Comparison of ENCODE assay signal across 8 cellular contexts in genomic region chr14:60514378-60515243, GRCh38. TPM values are rescaled to one million over a fixed set of nuclear protein-coding genes. Genes with fewer than 3 reads are reported as not detected.
A peak's percentile ranks its signal among the peaks of the same experiment; 100 is the strongest.
DNase-seq lines count a peak whose midpoint lies in the region; ATAC-seq and TF ChIP-seq lines count a peak whose summit lies in the region.

No MANE protein-coding gene starts in this region.

- H3K23me2 ChIP-seq in H9 (ENCODE audit: insufficient read length, low read depth, low read length, poor library complexity, severe bottlenecking) = peaks cover 14% of the 10 kb centered on the region

- H3K4ac ChIP-seq in H9 (ENCODE audit: low read depth, low read length) = no peak overlapping the region

- no peak overlapping the region for H4K5ac ChIP-seq in H9 (ENCODE audit: insufficient read length, low read depth, low read length)

- H3K27ac Mint-ChIP-seq in H9 (no peak overlapping the region), naive B cell (peak overlapping the region in 2 of 6 donors; percentile 31 to 75)
- H3K27ac Mint-ChIP-seq in dendritic cell treated with granulocyte-macrophage colony-stimulating factor and Interleukin-4, amounts not matched to agents 40 ng/mL and 50 ng/mL, for 4 days = no peak overlapping the region

- no peaks in the 10 kb centered on the region for H3K9me3 ChIP-seq in H9 (ENCODE audit: control insufficient read depth, low read depth, low read length)

- H3K4me1 Mint-ChIP-seq in H9 (peaks cover 29 to 39% of the 10 kb centered on the region in 2 experiments), naive B cell (peaks cover 13 to 25% (median 21%) of the 10 kb centered on the region in 3 donors)
- peaks cover 21% of the 10 kb centered on the region for H3K4me1 Mint-ChIP-seq in dendritic cell treated with granulocyte-macrophage colony-stimulating factor and Interleukin-4, amounts not matched to agents 40 ng/mL and 50 ng/mL, for 4 days (ENCODE audit: low read depth)

- H3T11ph ChIP-seq in H9 (ENCODE audit: low read length) = no peak overlapping the region

- H3K27ac ChIP-seq in H9 (ENCODE audit: insufficient read length, low read depth, low read length) = no peak overlapping the region

- no CpG with 5 or more reads among the region's 70 CpGs for WGBS in H9 (ENCODE audit: extremely low coverage, insufficient read length, low lambda C conversion rate)

- no peak overlapping the region for H2BK20ac ChIP-seq in H9 (ENCODE audit: low read depth, low read length, poor library complexity, severe bottlenecking)

- H3K36me3 Mint-ChIP-seq in H9 (ENCODE audit: insufficient read depth in 1 of 3, low read depth in 3 of 3) = no peaks in the 10 kb centered on the region
- no peaks in the 10 kb centered on the region for H3K36me3 Mint-ChIP-seq in dendritic cell treated with granulocyte-macrophage colony-stimulating factor and Interleukin-4, amounts not matched to agents 40 ng/mL and 50 ng/mL, for 4 days (ENCODE audit: low read depth)
- H3K36me3 Mint-ChIP-seq in naive B cell = peaks cover 0 to 9% of the 10 kb centered on the region in 2 donors

- H3K9me3 Mint-ChIP-seq in H9 (peaks cover under 1 to 8% of the 10 kb centered on the region in 2 experiments; a peak in 1 of 5 replicates), naive B cell (peaks cover 0 to 10% (median 5%) of the 10 kb centered on the region in 7 donors)
- no peaks in the 10 kb centered on the region for H3K9me3 Mint-ChIP-seq in dendritic cell treated with granulocyte-macrophage colony-stimulating factor and Interleukin-4, amounts not matched to agents 40 ng/mL and 50 ng/mL, for 4 days

- no peak overlapping the region; the same call in 1 of the 2 replicates for H3K14ac ChIP-seq in H9 (ENCODE audit: insufficient read depth, low read length)

- ATAC-seq in naive B cell (ENCODE audit: low read depth in 2 of 2) (peak in 1 of 2 donors; percentile 25), HG02938 (IDR thresholded peaks at IDR 0.05; ENCODE audit: unreplicated experiment) (no peak)

- H2BK5ac ChIP-seq in H9 (ENCODE audit: insufficient read length, low read length) = no peak overlapping the region

- H3K79me2 ChIP-seq in H9 (ENCODE audit: insufficient read depth, low read length) = no peaks in the 10 kb centered on the region

- intact Hi-C loops in dendritic cell treated with granulocyte-macrophage colony-stimulating factor and Interleukin-4, amounts not matched to agents 40 ng/mL and 50 ng/mL, for 4 days (cut with micrococcal nuclease) = no loop called here

- H3K27me3 Mint-ChIP-seq in H9 (ENCODE audit: low read depth) = peaks cover 86% of the 10 kb centered on the region
- peaks cover 80% of the 10 kb centered on the region for H3K27me3 Mint-ChIP-seq in dendritic cell treated with granulocyte-macrophage colony-stimulating factor and Interleukin-4, amounts not matched to agents 40 ng/mL and 50 ng/mL, for 4 days
- peaks cover 66 to 73% (median 69%) of the 10 kb centered on the region in 3 donors for H3K27me3 Mint-ChIP-seq in naive B cell

- no peak overlapping the region for H3K23ac ChIP-seq in H9 (ENCODE audit: insufficient read length, low read depth, low read length)

- H3K27me3 ChIP-seq in H9 (ENCODE audit: insufficient read depth, low read length) = peaks cover 54% of the 10 kb centered on the region

- H4K8ac ChIP-seq in H9 (replicated peaks; ENCODE audit: insufficient read length, low read depth, low read length) = no peak overlapping the region

- H3K4me1 ChIP-seq in H9 (ENCODE audit: insufficient read depth, low read length) = peaks cover 4% of the 10 kb centered on the region; the same call in 1 of the 2 replicates

- no peak overlapping the region for H2AFZ ChIP-seq in H9 (ENCODE audit: low read length)

- H2BK120ac ChIP-seq in H9 (ENCODE audit: low read depth, low read length, poor library complexity, severe bottlenecking) = no peak overlapping the region

- no peak overlapping the region for H2AK5ac ChIP-seq in H9 (ENCODE audit: insufficient read length, low read length)

- no peak overlapping the region for H3K9ac ChIP-seq in H9 (ENCODE audit: extremely low read depth, insufficient read length, low read length)

- peak; percentile 29 for DNase-seq in COLO829 (ENCODE audit: low spot score)
- peak; percentile 83 for DNase-seq in H9
- DNase-seq in NCI-H524 treated with DMSO at 0.1 percent for 48 hours (lab: John Stamatoyannopoulos, UW) = peak; percentile 44
- DNase-seq in naive B cell = no peak
- DNase-seq in medulla oblongata (ENCODE audit: extremely low spot score) = no peak
- no peak for DNase-seq in AG08396 (ENCODE audit: low spot score)

- peaks cover 2% of the 10 kb centered on the region for H4K20me1 ChIP-seq in H9 (ENCODE audit: control insufficient read depth, insufficient read depth, insufficient read length)

- H4K91ac ChIP-seq in H9 (ENCODE audit: insufficient read length, low read depth, low read length) = no peak overlapping the region

- H3K79me1 ChIP-seq in H9 (ENCODE audit: insufficient read depth, low read depth, low read length, poor library complexity, severe bottlenecking) = no peaks in the 10 kb centered on the region

- peak overlapping the region; percentile 53 for H3K4me2 ChIP-seq in H9 (ENCODE audit: insufficient read depth, insufficient read length, low read length)

- no peak overlapping the region for H2BK15ac ChIP-seq in H9 (ENCODE audit: low read depth, low read length)

- H3K56ac ChIP-seq in H9 (ENCODE audit: insufficient read length, low read depth, low read length) = no peak overlapping the region

- H2BK12ac ChIP-seq in H9 (ENCODE audit: insufficient read length, low read depth, low read length) = no peak overlapping the region

- TF ChIP-seq CTCF in H9 (conservative IDR thresholded peaks at IDR 0.05) = peak; percentile 68

- H3K4me3 Mint-ChIP-seq in H9 (peak overlapping the region; percentile 67 to 85), naive B cell (peak overlapping the region in 7 of 8 donors; percentile 21 to 74 (median 60))
- H3K4me3 Mint-ChIP-seq in dendritic cell treated with granulocyte-macrophage colony-stimulating factor and Interleukin-4, amounts not matched to agents 40 ng/mL and 50 ng/mL, for 4 days = peak overlapping the region; percentile 62

- no peak overlapping the region for H3K18ac ChIP-seq in H9 (ENCODE audit: insufficient read length, low read depth, low read length)

RNA-seq across cellular contexts. Expression of gene SIX6, which starts 5.7 kb away (rescaled TPM):
- total RNA-seq in H9 (2021) = not detected in 2 replicates
- not detected for polyA plus RNA-seq in naive B cell (ENCODE audit: low read depth in 6 of 6)

RNA-seq across cellular contexts. Expression of gene C14orf39, which starts 28.7 kb away (rescaled TPM):
- total RNA-seq in H9 (2021) = 1.1 and 1.8 TPM in 2 replicates
- polyA plus RNA-seq in naive B cell (ENCODE audit: low read depth in 6 of 6) = not detected

Comparison
In these comparisons a context has a peak if more than half of its experiments do, and no peak if none do; other contexts are left out.
1. DNase-seq: peak in COLO829 (single experiment), H9 (single experiment) and NCI-H524 treated with DMSO at 0.1 percent for 48 hours (single experiment); none in naive B cell (single experiment), medulla oblongata (single experiment) and AG08396 (single experiment).
2. Peak in every context shown above with its lines, with median percentiles within 50 percentile points of each other: H3K4me3 Mint-ChIP-seq.